In genomic region chr13:31797154-31797775, GRCh38 we compare ENCODE assay signal across 9 cellular contexts. TPM values are rescaled to one million over a fixed set of nuclear protein-coding genes. Genes with fewer than 3 reads are reported as not detected.
DNase-seq lines count a peak whose midpoint lies in the region; ATAC-seq and TF ChIP-seq lines count a peak whose summit lies in the region.
"Had no signal": no experiment of that assay in that cellular context is flagged by ENCODE, and none has a peak within 500 bp of the region (broad histone marks: within the 10 kb centered on the region; RNA-seq: fewer than 3 reads in every experiment).

No MANE protein-coding gene starts in this region.

- no peaks in the 10 kb centered on the region for H3K36me3 Mint-ChIP-seq in activated CD4-positive, alpha-beta memory T cell treated with anti-CD3 and anti-CD28 coated beads, Interleukin-2, amount 10 ng/mL, durations not matched to agents 7 days and 5 days (ENCODE audit: low read depth)

- peaks cover 8% of the 10 kb centered on the region for H3K27me3 Mint-ChIP-seq in activated CD4-positive, alpha-beta memory T cell treated with anti-CD3 and anti-CD28 coated beads, Interleukin-2, amount 10 ng/mL, durations not matched to agents 7 days and 5 days

- peaks cover 20% of the 10 kb centered on the region for H3K4me1 Mint-ChIP-seq in activated CD4-positive, alpha-beta memory T cell treated with anti-CD3 and anti-CD28 coated beads, Interleukin-2, amount 10 ng/mL, durations not matched to agents 7 days and 5 days

- H3K27me3 ChIP-seq in adrenal gland = no peaks in the 10 kb centered on the region

- CTCF ChIA-PET in AG04449 (lab: Yijun Ruan, JAX) = interaction anchor here (0.8 to 4.4 kb wide), 18 partner anchors 12 to 562 kb away, joined by 3 to 46 read pairs (median 4); no protein-coding TSS in a partner anchor
- CTCF ChIA-PET in activated CD4-positive, alpha-beta memory T cell treated with anti-CD3 and anti-CD28 coated beads, Interleukin-2, amount 10 ng/mL, durations not matched to agents 7 days and 5 days (lab: Charles Lee) = no interaction called here

- H3K4me1 ChIP-seq in adrenal gland (replicated peaks in 1 of 2) = no peaks in the 10 kb centered on the region

- ATAC-seq in HG03354 (IDR thresholded peaks at IDR 0.05; ENCODE audit: poor library complexity, severe bottlenecking, unreplicated experiment) (no peak), HG02642 (IDR thresholded peaks at IDR 0.05; ENCODE audit: poor library complexity, unreplicated experiment) (no peak)

- H3K4me3 ChIP-seq in AG04449 (ENCODE audit: low read depth, low read length) (no peak overlapping the region), adrenal gland (no peak overlapping the region)

- DNase-seq in AG04449 (ENCODE audit: low read depth, low spot score) = no peak
- peak; percentile 85 for DNase-seq in HT-29 (ENCODE audit: low spot score)
- DNase-seq in adrenal gland = no peak
- DNase-seq in kidney tubule cell (ENCODE audit: low spot score) = peak; percentile 37
- DNase-seq in activated CD4-positive, alpha-beta memory T cell treated with anti-CD3 and anti-CD28 coated beads, Interleukin-2, amount 10 ng/mL, durations not matched to agents 7 days and 5 days = no peak
- no peak for DNase-seq in cortex of kidney (lab: John Stamatoyannopoulos, UW)

- 26 to 31% (median 28%) methylated on average over 7 of the region's 7 CpGs for WGBS in adrenal gland, 4 donors

- H3K27ac ChIP-seq in adrenal gland = no peak overlapping the region

- no peak overlapping the region for H3K4me3 Mint-ChIP-seq in activated CD4-positive, alpha-beta memory T cell treated with anti-CD3 and anti-CD28 coated beads, Interleukin-2, amount 10 ng/mL, durations not matched to agents 7 days and 5 days

- no peaks in the 10 kb centered on the region for H3K9me3 ChIP-seq in adrenal gland (replicated peaks in 1 of 3)

- intact Hi-C loops in adrenal gland (cut with DNase I) = no loop called here

- peak; percentile 27 for TF ChIP-seq CTCF in AG04449 (IDR thresholded peaks at IDR 0.05; ENCODE audit: insufficient read depth, low read length, missing control alignments)
- TF ChIP-seq CTCF in adrenal gland (IDR thresholded peaks at IDR 0.05) = peak in 4 of 6 experiments; percentile 6 to 34 (median 28)

- no peak overlapping the region for H3K27ac Mint-ChIP-seq in activated CD4-positive, alpha-beta memory T cell treated with anti-CD3 and anti-CD28 coated beads, Interleukin-2, amount 10 ng/mL, durations not matched to agents 7 days and 5 days

- no peaks in the 10 kb centered on the region for H3K36me3 ChIP-seq in adrenal gland (replicated peaks in 1 of 2)

- no peak for TF ChIP-seq POLR2A in adrenal gland (IDR thresholded peaks at IDR 0.05)

- POLR2A ChIA-PET in AG04449 (lab: Yijun Ruan, JAX) = no interaction called here
- POLR2A ChIA-PET in activated CD4-positive, alpha-beta memory T cell treated with anti-CD3 and anti-CD28 coated beads, Interleukin-2, amount 10 ng/mL, durations not matched to agents 7 days and 5 days (lab: Charles Lee) = no interaction called here

- no peaks in the 10 kb centered on the region for H3K9me3 Mint-ChIP-seq in activated CD4-positive, alpha-beta memory T cell treated with anti-CD3 and anti-CD28 coated beads, Interleukin-2, amount 10 ng/mL, durations not matched to agents 7 days and 5 days

RNA-seq across cellular contexts. Expression of gene RXFP2, which starts 57.9 kb away (rescaled TPM):
- not detected in 2 replicates for total RNA-seq in HT-29 (2014; rRNA removed; shearing (Covaris generic))
- under 1 TPM in 5 of 8 donors, not detected in 3; 0.06 to 0.55 (median 0.47) TPM for total RNA-seq in adrenal gland
- under 1 TPM in 2 of 3 donors, not detected in 1; 0.04 to 0.40 TPM for polyA plus RNA-seq in adrenal gland
- not detected for total RNA-seq in activated CD4-positive, alpha-beta memory T cell treated with anti-CD3 and anti-CD28 coated beads, Interleukin-2, amount 10 ng/mL, durations not matched to agents 7 days and 5 days
- total RNA-seq: activated CD8-positive, alpha-beta memory T cell treated with anti-CD3 and anti-CD28 coated beads for 36 hours had no signal

Comparison
In these comparisons a context has a peak if more than half of its experiments do, and no peak if none do; other contexts are left out.
1. DNase-seq: peak in HT-29 (single experiment) and kidney tubule cell (single experiment); none in AG04449 (single experiment), adrenal gland (0 of 7), activated CD4-positive, alpha-beta memory T cell treated with anti-CD3 and anti-CD28 coated beads, Interleukin-2, amount 10 ng/mL, durations not matched to agents 7 days and 5 days (single experiment) and cortex of kidney (single experiment).